8 cellular contexts compared by ENCODE assay signal in the genomic region with DNA sequence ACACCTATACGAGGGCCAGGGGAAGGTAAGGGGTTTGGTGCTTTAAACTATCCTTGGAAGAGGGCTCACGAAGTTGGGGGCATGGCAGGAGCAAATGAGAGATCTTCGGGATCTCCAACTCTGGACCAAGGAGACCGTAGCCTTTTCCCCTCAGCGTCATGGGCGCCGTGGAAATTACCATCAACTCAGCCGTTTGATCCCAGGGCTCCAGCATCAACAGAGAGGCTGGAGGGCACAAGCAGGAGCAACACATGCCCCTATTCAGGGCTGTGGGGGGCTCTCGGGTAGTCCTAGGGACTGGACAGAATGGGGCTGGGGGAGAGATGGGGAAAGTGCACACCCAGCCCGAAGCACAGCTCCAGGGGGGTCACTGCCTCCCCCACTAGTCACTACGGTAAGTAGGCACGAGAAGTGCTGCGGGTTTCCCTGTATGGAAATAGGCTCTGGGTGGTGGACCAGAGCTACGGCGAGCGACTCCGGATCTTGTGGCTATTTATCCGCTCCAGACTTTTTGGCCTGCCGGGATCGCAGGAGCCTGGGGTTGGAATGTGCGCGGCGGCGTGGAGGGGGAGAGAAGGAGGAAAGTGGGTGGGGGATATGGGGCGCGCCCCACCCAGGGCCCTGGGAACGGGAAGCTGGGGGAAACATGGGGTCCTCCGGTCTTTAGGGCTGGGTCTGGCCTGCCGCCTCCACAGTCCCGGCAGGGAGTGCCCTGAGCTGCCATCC. TPM values are rescaled to one million over a fixed set of nuclear protein-coding genes. Genes with fewer than 3 reads are reported as not detected.
A peak's percentile ranks its signal among the peaks of the same experiment; 100 is the strongest.
DNase-seq lines count a peak whose midpoint lies in the region; ATAC-seq and TF ChIP-seq lines count a peak whose summit lies in the region.

No MANE protein-coding gene starts in this region.

- peak; percentile 82 for DNase-seq in Daoy (ENCODE audit: low read depth)
- DNase-seq in NCI-H2081 (lab: John Stamatoyannopoulos, UW): peak; percentile 63 to 76
- DNase-seq in astrocyte of the spinal cord (ENCODE audit: low read depth, low spot score): peak; percentile 93
- peak; percentile 92 for DNase-seq in hepatocyte (ENCODE audit: low spot score)
- peak; percentile 70 for DNase-seq in progenitor cell of endocrine pancreas (ENCODE audit: low spot score, unreplicated experiment)
- no peak for DNase-seq in effector CD8-positive, alpha-beta T cell (lab: John Stamatoyannopoulos, UW)
- DNase-seq in activated CD4-positive, alpha-beta T cell treated with anti-CD3 and anti-CD28 coated beads for 48 hours: no peak

- H3K4me1 ChIP-seq in hepatocyte (ENCODE audit: insufficient read depth): peaks cover 19% of the 10 kb centered on the region

- TF ChIP-seq CTCF in astrocyte of the spinal cord (IDR thresholded peaks at IDR 0.05; ENCODE audit: low read depth, low read length) (no peak), hepatocyte (IDR thresholded peaks at IDR 0.05; ENCODE audit: poor library complexity) (no peak), progenitor cell of endocrine pancreas (IDR thresholded peaks at IDR 0.05; ENCODE audit: unreplicated experiment) (no peak)

- no peaks in the 10 kb centered on the region for H3K9me3 ChIP-seq in hepatocyte (ENCODE audit: low read depth)

- no peak for ATAC-seq in GM19328 (IDR thresholded peaks at IDR 0.05; ENCODE audit: unreplicated experiment)

- H3K27ac ChIP-seq in hepatocyte: peak overlapping the region; percentile 99

- H3K36me3 ChIP-seq in hepatocyte (replicated peaks; ENCODE audit: insufficient read depth, low read depth): no peaks in the 10 kb centered on the region

- H3K4me3 ChIP-seq in astrocyte of the spinal cord (ENCODE audit: low read depth, low read length): peak overlapping the region; percentile 81
- H3K4me3 ChIP-seq in hepatocyte: peak overlapping the region; percentile 99

- no peaks in the 10 kb centered on the region for H3K27me3 Mint-ChIP-seq in progenitor cell of endocrine pancreas

- H2AFZ ChIP-seq in hepatocyte: peak overlapping the region; percentile 99

- no peaks in the 10 kb centered on the region for H3K36me3 Mint-ChIP-seq in progenitor cell of endocrine pancreas (ENCODE audit: insufficient read depth)

- WGBS in hepatocyte (ENCODE audit: low lambda C conversion rate, missing lambda C conversion rate): under 1% methylated on average over 27 of the region's 30 CpGs

- H3K9me3 Mint-ChIP-seq in progenitor cell of endocrine pancreas (ENCODE audit: low read depth): no peaks in the 10 kb centered on the region

- in situ Hi-C loops in astrocyte of the spinal cord (cut with HindIII; ENCODE audit: low sequenced_read_pairs): no loop called here

- H4K20me1 ChIP-seq in hepatocyte (ENCODE audit: insufficient read depth, poor library complexity, severe bottlenecking): no peaks in the 10 kb centered on the region

- H3K4me3 Mint-ChIP-seq in progenitor cell of endocrine pancreas (ENCODE audit: low read depth): peak overlapping the region; percentile 88

- H3K4me2 ChIP-seq in hepatocyte: peak overlapping the region; percentile 99

- peaks cover 14% of the 10 kb centered on the region for H3K4me1 Mint-ChIP-seq in progenitor cell of endocrine pancreas (ENCODE audit: low read depth)

- peaks cover 28% of the 10 kb centered on the region for H3K79me2 ChIP-seq in hepatocyte

- H3K9me2 ChIP-seq in hepatocyte (replicated peaks; ENCODE audit: insufficient read depth): no peaks in the 10 kb centered on the region

- H3K27me3 ChIP-seq in hepatocyte: no peaks in the 10 kb centered on the region

- H3K27ac Mint-ChIP-seq in progenitor cell of endocrine pancreas: peak overlapping the region; percentile 95

RNA-seq across cellular contexts. Expression of gene LAMB2, which starts 0.5 kb away (rescaled TPM):
- total RNA-seq in Daoy (2014; rRNA removed; shearing (Covaris generic)): 30.2 and 40.1 TPM in 2 replicates
- total RNA-seq in hepatocyte (343 and 396 TPM in 2 replicates), progenitor cell of endocrine pancreas (273 and 278 TPM in 2 replicates)
- polyA plus RNA-seq in hepatocyte: 437 and 474 TPM in 2 replicates

RNA-seq across cellular contexts. Expression of gene USP19, which starts 12.8 kb away (rescaled TPM):
- total RNA-seq in Daoy (2014; rRNA removed; shearing (Covaris generic)): 46.5 and 82.0 TPM in 2 replicates
- total RNA-seq in hepatocyte (44.2 and 44.6 TPM in 2 replicates), progenitor cell of endocrine pancreas (76.2 and 81.1 TPM in 2 replicates)
- polyA plus RNA-seq in hepatocyte: 31.4 and 32.7 TPM in 2 replicates

RNA-seq across cellular contexts. Expression of gene QARS1, which starts 28.8 kb away (rescaled TPM):
- 129 and 160 TPM in 2 replicates for total RNA-seq in Daoy (2014; rRNA removed; shearing (Covaris generic))
- total RNA-seq in hepatocyte: 206 and 232 TPM in 2 replicates
- polyA plus RNA-seq in hepatocyte: 104 and 112 TPM in 2 replicates
- total RNA-seq in progenitor cell of endocrine pancreas: 402 and 417 TPM in 2 replicates

RNA-seq across cellular contexts. Expression of gene CCDC71, which starts 32.7 kb away (rescaled TPM):
- 18.6 and 21.2 TPM in 2 replicates for total RNA-seq in Daoy (2014; rRNA removed; shearing (Covaris generic))
- total RNA-seq in hepatocyte (36.5 and 40.9 TPM in 2 replicates), progenitor cell of endocrine pancreas (28.6 and 29.8 TPM in 2 replicates)
- polyA plus RNA-seq in hepatocyte: 0.09 and 0.60 TPM in 2 replicates

RNA-seq across cellular contexts. Expression of gene KLHDC8B, which starts 38.0 kb away (rescaled TPM):
- 2.1 and 3.2 TPM in 2 replicates for total RNA-seq in Daoy (2014; rRNA removed; shearing (Covaris generic))
- total RNA-seq in hepatocyte: 54.6 and 72.0 TPM in 2 replicates
- 86.4 and 97.1 TPM in 2 replicates for polyA plus RNA-seq in hepatocyte
- total RNA-seq in progenitor cell of endocrine pancreas: 38.7 and 41.4 TPM in 2 replicates

Comparison
In these comparisons a context has a peak if more than half of its experiments do, and no peak if none do; other contexts are left out.
1. DNase-seq: peak in Daoy (single experiment), NCI-H2081 (2 of 2), astrocyte of the spinal cord (single experiment), hepatocyte (single experiment) and progenitor cell of endocrine pancreas (single experiment); none in effector CD8-positive, alpha-beta T cell (single experiment) and activated CD4-positive, alpha-beta T cell treated with anti-CD3 and anti-CD28 coated beads for 48 hours (single experiment).